In genomic region chr17:10337136-10337535, GRCh38 we compare ENCODE assay signal across 31 cellular contexts. TPM values are rescaled to one million over a fixed set of nuclear protein-coding genes. Genes with fewer than 3 reads are reported as not detected.
"Had no signal": no experiment of that assay in that cellular context is flagged by ENCODE, and none has a peak within 500 bp of the region (broad histone marks: within the 10 kb centered on the region; RNA-seq: fewer than 3 reads in every experiment).

No MANE protein-coding gene starts in this region.

- H3K27ac ChIP-seq: SK-N-MC, VCaP had no signal

- H3K9me3 Mint-ChIP-seq: activated CD4-positive, alpha-beta memory T cell treated with anti-CD3 and anti-CD28 coated beads, Interleukin-2, amount 10 ng/mL, durations not matched to agents 7 days and 5 days; activated naive CD4-positive, alpha-beta T cell treated with anti-CD3 and anti-CD28 coated beads for 36 hours; activated T-helper 17 cell treated with anti-CD3 and anti-CD28 coated beads, Interleukin-2, amount 50 U/mL, for 72 hours; brain; central memory CD8-positive, alpha-beta T cell; T-cell had no signal

- H3K4me3 Mint-ChIP-seq: activated CD4-positive, alpha-beta memory T cell treated with anti-CD3 and anti-CD28 coated beads, Interleukin-2, amount 10 ng/mL, durations not matched to agents 7 days and 5 days; activated CD4-positive, alpha-beta T cell treated with anti-CD3 and anti-CD28 coated beads for 36 hours; activated naive CD4-positive, alpha-beta T cell treated with anti-CD3 and anti-CD28 coated beads for 36 hours; activated naive CD8-positive, alpha-beta T cell; activated T-helper 17 cell treated with anti-CD3 and anti-CD28 coated beads, Interleukin-2, amount 50 U/mL, for 72 hours; brain; central memory CD8-positive, alpha-beta T cell; T-cell had no signal

- H3K36me3 Mint-ChIP-seq: activated naive CD8-positive, alpha-beta T cell; brain; T-cell had no signal

- H3K27ac Mint-ChIP-seq: activated CD4-positive, alpha-beta memory T cell treated with anti-CD3 and anti-CD28 coated beads, Interleukin-2, amount 10 ng/mL, durations not matched to agents 7 days and 5 days; activated CD4-positive, alpha-beta T cell treated with anti-CD3 and anti-CD28 coated beads for 36 hours; activated naive CD4-positive, alpha-beta T cell treated with anti-CD3 and anti-CD28 coated beads for 36 hours; activated naive CD8-positive, alpha-beta T cell; activated T-helper 17 cell treated with anti-CD3 and anti-CD28 coated beads, Interleukin-2, amount 50 U/mL, for 72 hours; brain; T-cell had no signal

- H3K4me1 Mint-ChIP-seq: activated CD4-positive, alpha-beta memory T cell treated with anti-CD3 and anti-CD28 coated beads, Interleukin-2, amount 10 ng/mL, durations not matched to agents 7 days and 5 days; activated CD4-positive, alpha-beta T cell treated with anti-CD3 and anti-CD28 coated beads for 36 hours; activated T-helper 17 cell treated with anti-CD3 and anti-CD28 coated beads, Interleukin-2, amount 50 U/mL, for 72 hours; brain; central memory CD8-positive, alpha-beta T cell; T-cell had no signal

- DNase-seq: activated CD4-positive, alpha-beta memory T cell treated with anti-CD3 and anti-CD28 coated beads, Interleukin-2, amount 10 ng/mL, durations not matched to agents 7 days and 5 days; activated CD4-positive, alpha-beta T cell treated with anti-CD3 and anti-CD28 coated beads for 36 hours; activated CD4-positive, alpha-beta T cell treated with anti-CD3 and anti-CD28 coated beads, Interleukin-2, amount 50 U/mL, for 1 hour; activated gamma-delta T cell; activated naive CD4-positive, alpha-beta T cell treated with anti-CD3 and anti-CD28 coated beads for 36 hours; activated T-cell treated with anti-CD3 and anti-CD28 coated beads for 4 hours; activated T-cell treated with anti-CD3 and anti-CD28 coated beads, Interleukin-2, amount 50 U/mL, for 48 hours; MV-4-11; NCI-H1092 treated with DMSO at 0.1 percent for 48 hours; NCI-H1417 treated with DMSO at 0.1 percent for 48 hours; NCI-H1694 treated with DMSO at 0.1 percent for 48 hours; NCI-H2029 treated with DMSO at 0.1 percent for 48 hours; NCI-H345; NCI-H510A; NCI-H526 treated with DMSO at 0.1 percent for 48 hours; NCI-H82; SIG-M5; T-cell; T-helper 2 cell; T1000 had no signal

- H3K27me3 Mint-ChIP-seq: activated CD4-positive, alpha-beta memory T cell treated with anti-CD3 and anti-CD28 coated beads, Interleukin-2, amount 10 ng/mL, durations not matched to agents 7 days and 5 days; activated CD4-positive, alpha-beta T cell treated with anti-CD3 and anti-CD28 coated beads for 36 hours; activated T-helper 17 cell treated with anti-CD3 and anti-CD28 coated beads, Interleukin-2, amount 50 U/mL, for 72 hours; T-cell had no signal

- H3K4me3 ChIP-seq: SK-N-MC had no signal

RNA-seq across cellular contexts. Expression of gene MYH13, which starts 35.7 kb away (rescaled TPM):
- total RNA-seq: activated CD4-positive, alpha-beta memory T cell treated with anti-CD3 and anti-CD28 coated beads, Interleukin-2, amount 10 ng/mL, durations not matched to agents 7 days and 5 days; activated CD4-positive, alpha-beta T cell treated with anti-CD3 and anti-CD28 coated beads for 36 hours; activated CD8-positive, alpha-beta memory T cell treated with anti-CD3 and anti-CD28 coated beads for 36 hours; activated naive CD4-positive, alpha-beta T cell treated with anti-CD3 and anti-CD28 coated beads for 36 hours; activated T-helper 17 cell treated with anti-CD3 and anti-CD28 coated beads, Interleukin-2, amount 50 U/mL, for 72 hours; astrocyte; MCF 10A; OCI-LY7; RPMI7951; T-cell had no signal
